ENCODE assay signal across 8 cellular contexts in genomic region chr11:69915501-69916250, GRCh38.
DNase-seq lines count a peak whose midpoint lies in the region; ATAC-seq and TF ChIP-seq lines count a peak whose summit lies in the region.

No MANE protein-coding gene starts in this region.

- no peaks in the 10 kb centered on the region for H4K20me1 ChIP-seq in SK-N-SH (ENCODE audit: insufficient read depth)
- H4K20me1 ChIP-seq in mammary epithelial cell (ENCODE audit: insufficient read depth, low read length): no peaks in the 10 kb centered on the region

- H3K4me2 ChIP-seq in SK-N-SH: peak overlapping the region; percentile 71
- peak overlapping the region; percentile 57 for H3K4me2 ChIP-seq in mammary epithelial cell (ENCODE audit: insufficient read depth, low read depth, low read length)

- no peaks in the 10 kb centered on the region for H3K9me2 ChIP-seq in SK-N-SH

- H3K79me2 ChIP-seq in SK-N-SH (ENCODE audit: insufficient read depth) (no peaks in the 10 kb centered on the region), mammary epithelial cell (ENCODE audit: insufficient read depth, low read length) (no peaks in the 10 kb centered on the region)

- H3K9me3 ChIP-seq in SK-N-SH: no peaks in the 10 kb centered on the region
- no peaks in the 10 kb centered on the region for H3K9me3 ChIP-seq in mammary epithelial cell (replicated peaks; ENCODE audit: insufficient read depth, low read length)

- no peaks in the 10 kb centered on the region for H3F3A ChIP-seq in SK-N-SH (replicated peaks; ENCODE audit: insufficient read depth)

- H3K4me3 ChIP-seq in SK-N-SH (ENCODE audit: low read depth in 2 of 2, low read length in 1 of 2): peak overlapping the region; percentile 7 to 54; a peak in 2 of 4 replicates
- no peak overlapping the region for H3K4me3 ChIP-seq in mammary epithelial cell (replicated peaks in 1 of 3; ENCODE audit: insufficient read depth in 1 of 3, low read depth in 2 of 3, low read length in 3 of 3)

- TF ChIP-seq CTCF in SK-N-SH (IDR thresholded peaks at IDR 0.05) (peak; percentile 88), mammary epithelial cell (conservative IDR thresholded peaks at IDR 0.05 in 1 of 2, IDR thresholded peaks at IDR 0.05 in 1 of 2; ENCODE audit: extremely low read depth in 1 of 2, insufficient read depth in 1 of 2, low read depth in 1 of 2, low read length in 2 of 2) (peak; percentile 62 to 81)

- in situ Hi-C loops in mammary epithelial cell (cut with MboI; ENCODE audit: low sequenced_read_pairs in 2 of 2): loop anchor here in 1 of 2 donors (10.0 kb wide), 1 partner anchor 231 kb away; no protein-coding TSS in a partner anchor

- no TSS peak for BruUV-seq in mammary epithelial cell (replicated peaks; lab: Mats Ljungman, UMichigan)

- intact Hi-C loops in mammary epithelial cell (cut with micrococcal nuclease): loop anchor here (1.0 to 2.0 kb wide), 2 partner anchors 165 to 276 kb away; no protein-coding TSS in a partner anchor

- no peaks in the 10 kb centered on the region for H3K36me3 ChIP-seq in SK-N-SH (replicated peaks in 1 of 2; ENCODE audit: control insufficient read depth in 1 of 2, insufficient read depth in 2 of 2, low read length in 1 of 2)
- H3K36me3 ChIP-seq in mammary epithelial cell (ENCODE audit: insufficient read depth, low read length): no peaks in the 10 kb centered on the region

- H3K27ac ChIP-seq in SK-N-SH (ENCODE audit: low read depth in 2 of 2, low read length in 1 of 2) (no peak overlapping the region), mammary epithelial cell (ENCODE audit: insufficient read depth, low read depth, low read length) (peak overlapping the region; percentile 75)

- no peak for TF ChIP-seq EP300 in SK-N-SH (IDR thresholded peaks at IDR 0.05; ENCODE audit: borderline replicate concordance in 1 of 2, low read depth in 1 of 2, low read length in 1 of 2)

- H2AFZ ChIP-seq in SK-N-SH (ENCODE audit: low read depth): peak overlapping the region; percentile 81; the same call in 1 of the 2 replicates
- H2AFZ ChIP-seq in mammary epithelial cell (ENCODE audit: low read depth, low read length): peak overlapping the region; percentile 68

- DNase-seq in DMS79 (lab: John Stamatoyannopoulos, UW) (peak; percentile 20), HuH-7.5 (ENCODE audit: low spot score) (peak; percentile 93), SK-N-SH (peak; percentile 87), mammary epithelial cell (peak; percentile 31), kidney tubule cell (ENCODE audit: low spot score) (peak; percentile 73)
- DNase-seq in stimulated activated CD4-positive, alpha-beta T cell treated with anti-CD3 and anti-CD28 coated beads, Interleukin-2, amount 100 ng/mL, for 24 hours: peak; percentile 57 to 72

- peaks cover 0 to 25% of the 10 kb centered on the region in 2 experiments; a peak in 1 of 4 replicates for H3K4me1 ChIP-seq in SK-N-SH (ENCODE audit: control insufficient read depth in 1 of 2, insufficient read depth in 2 of 2, low read depth in 1 of 2, low read length in 1 of 2)
- peaks cover 47% of the 10 kb centered on the region for H3K4me1 ChIP-seq in mammary epithelial cell (ENCODE audit: insufficient read depth, low read length)

- peak; percentile 76 for TF ChIP-seq RAD21 in SK-N-SH (IDR thresholded peaks at IDR 0.05; ENCODE audit: low read length)

- POLR2A ChIA-PET in SK-N-SH (lab: Yijun Ruan, JAX): interaction anchor here (1.3 kb wide), 1 partner anchor 9 kb away, joined by 3 read pairs; no protein-coding TSS in a partner anchor

- CTCF ChIA-PET in SK-N-SH (lab: Yijun Ruan, JAX) (interaction anchor here (0.6 to 17.3 kb wide), 52 partner anchors 8 to 309 kb away, joined by 3 to 249 read pairs (median 4); partner anchors contain the start of genes FADD and FGF19), mammary epithelial cell (lab: Charles Lee; ENCODE audit: low non-redundant PET) (interaction anchor here (0.6 to 0.9 kb wide), 2 partner anchors 140 to 281 kb away, joined by 3 to 6 read pairs; no protein-coding TSS in a partner anchor)

- 30% methylated on average over 11 of the region's 18 CpGs for WGBS in SK-N-SH (ENCODE audit: low lambda C conversion rate)
- WGBS in mammary epithelial cell (ENCODE audit: low coverage, missing lambda C conversion rate): 28% methylated on average over 17 of the region's 18 CpGs

- ATAC-seq in GM21367 (IDR thresholded peaks at IDR 0.05; ENCODE audit: unreplicated experiment): no peak
- ATAC-seq in GM18870 (IDR thresholded peaks at IDR 0.05; ENCODE audit: unreplicated experiment): no peak

- H3K9ac ChIP-seq in SK-N-SH: no peak overlapping the region
- peak overlapping the region; percentile 32 for H3K9ac ChIP-seq in mammary epithelial cell (ENCODE audit: insufficient read depth, low read length)

- dilution Hi-C loops in mammary epithelial cell (cut with HindIII; ENCODE audit: low sequenced_read_pairs): no loop called here

- H3K27me3 ChIP-seq in SK-N-SH (ENCODE audit: insufficient read depth): no peaks in the 10 kb centered on the region
- no peaks in the 10 kb centered on the region for H3K27me3 ChIP-seq in mammary epithelial cell (ENCODE audit: insufficient read depth, low read length)

TF ChIP-seq in SK-N-SH, 30 proteins besides CTCF, POLR2A, EP300 and RAD21:
- TF ChIP-seq NFIC (IDR thresholded peaks at IDR 0.05; ENCODE audit: borderline replicate concordance) (no peak), SMC3 (IDR thresholded peaks at IDR 0.05; ENCODE audit: low read depth, low read length) (peak; percentile 61)

Comparison
In these comparisons a context has a peak if more than half of its experiments do, and no peak if none do; other contexts are left out.
1. DNase-seq: peak in every context shown above with its lines; median percentile 93 in HuH-7.5; 87 in SK-N-SH; 73 in kidney tubule cell; 64 in stimulated activated CD4-positive, alpha-beta T cell treated with anti-CD3 and anti-CD28 coated beads, Interleukin-2, amount 100 ng/mL, for 24 hours; 31 in mammary epithelial cell; 20 in DMS79.
2. H3K4me3 ChIP-seq: peak in SK-N-SH (2 of 2); none in mammary epithelial cell (0 of 3).